In genomic region chr15:55993111-55993803, GRCh38 we compare ENCODE assay signal across 8 cellular contexts. TPM values are rescaled to one million over a fixed set of nuclear protein-coding genes. Genes with fewer than 3 reads are reported as not detected.
DNase-seq lines count a peak whose midpoint lies in the region; ATAC-seq and TF ChIP-seq lines count a peak whose summit lies in the region.

TSS of gene NEDD4 (minus strand) at chr15:55993612. CDS start at chr15:55993555, 57 bp downstream.

- H3K9me3 Mint-ChIP-seq in activated CD4-positive, alpha-beta T cell treated with anti-CD3 and anti-CD28 coated beads, Interleukin-2, amount 10 ng/mL, durations not matched to agents 24 days and 14 days, result no peaks in the 10 kb centered on the region

- H3K9me3 ChIP-seq in AG04450 (ENCODE audit: control insufficient read depth, insufficient read depth, low read length), result no peaks in the 10 kb centered on the region

- peak within 1 kb of the TSS; percentile 76 for H3K27ac Mint-ChIP-seq in activated CD4-positive, alpha-beta T cell treated with anti-CD3 and anti-CD28 coated beads, Interleukin-2, amount 10 ng/mL, durations not matched to agents 24 days and 14 days

- ATAC-seq in GM19023 (IDR thresholded peaks at IDR 0.05; ENCODE audit: unreplicated experiment) (peak; percentile 92), HG03196 (IDR thresholded peaks at IDR 0.05; ENCODE audit: unreplicated experiment) (peak; percentile 95)

- peak within 1 kb of the TSS; percentile 78 for H3K4me3 ChIP-seq in AG04450 (ENCODE audit: low read depth, low read length)
- H3K4me3 ChIP-seq in coronary artery, result peak within 1 kb of the TSS; percentile 84

- no peaks in the 10 kb centered on the region for H3K27me3 ChIP-seq in AG04450 (ENCODE audit: control insufficient read depth, insufficient read depth, low read length)

- TF ChIP-seq CTCF in AG04450 (IDR thresholded peaks at IDR 0.05; ENCODE audit: low read depth, low read length) (peak; percentile 58), coronary artery (IDR thresholded peaks at IDR 0.05) (peak; percentile 32)

- peak within 1 kb of the TSS; percentile 89 for H3K4me3 Mint-ChIP-seq in activated CD4-positive, alpha-beta T cell treated with anti-CD3 and anti-CD28 coated beads, Interleukin-2, amount 10 ng/mL, durations not matched to agents 24 days and 14 days

- POLR2A ChIA-PET in AG04450 (lab: Yijun Ruan, JAX), result interaction anchor here (0.6 to 1.0 kb wide), 2 partner anchors 75 to 242 kb away, joined by 3 read pairs; no protein-coding TSS in a partner anchor

- intact Hi-C loops in activated CD4-positive, alpha-beta T cell treated with anti-CD3 and anti-CD28 coated beads, Interleukin-2, amount 10 ng/mL, durations not matched to agents 24 days and 14 days (cut with micrococcal nuclease), result loop anchor here (1.0 to 2.0 kb wide), 3 partner anchors 50 to 252 kb away; no protein-coding TSS in a partner anchor

- peak; percentile 61 for DNase-seq in AG04450 (ENCODE audit: low read depth, low spot score)
- DNase-seq in NCI-H510A treated with DMSO at 0.1 percent for 48 hours (lab: John Stamatoyannopoulos, UW), result peak; percentile 50
- peak; percentile 93 for DNase-seq in activated CD4-positive, alpha-beta T cell treated with anti-CD3 and anti-CD28 coated beads, Interleukin-2, amount 10 ng/mL, durations not matched to agents 24 days and 14 days
- DNase-seq in coronary artery (ENCODE audit: low spot score), result peak; percentile 90
- peak; percentile 97 for DNase-seq in left kidney (ENCODE audit: low read depth, low spot score)
- DNase-seq in stimulated activated CD4-positive, alpha-beta T cell treated with anti-CD3 and anti-CD28 coated beads, Interleukin-1b, Interleukin-23, amount 100 ng/mL, for 48 hours, result peak; percentile 74

- H3K27me3 Mint-ChIP-seq in activated CD4-positive, alpha-beta T cell treated with anti-CD3 and anti-CD28 coated beads, Interleukin-2, amount 10 ng/mL, durations not matched to agents 24 days and 14 days, result peaks cover 38% of the 10 kb centered on the region

- H3K36me3 Mint-ChIP-seq in activated CD4-positive, alpha-beta T cell treated with anti-CD3 and anti-CD28 coated beads, Interleukin-2, amount 10 ng/mL, durations not matched to agents 24 days and 14 days (ENCODE audit: low read depth), result peaks cover 5% of the 10 kb centered on the region

- H3K4me1 Mint-ChIP-seq in activated CD4-positive, alpha-beta T cell treated with anti-CD3 and anti-CD28 coated beads, Interleukin-2, amount 10 ng/mL, durations not matched to agents 24 days and 14 days, result peaks cover 24% of the 10 kb centered on the region

- H3K27ac ChIP-seq in AG04450 (ENCODE audit: low read depth, low read length), result peak within 1 kb of the TSS; percentile 86
- peak within 1 kb of the TSS; percentile 80 to 98 for H3K27ac ChIP-seq in coronary artery

- CTCF ChIA-PET in AG04450 (lab: Charles Lee), result interaction anchor here (0.7 to 2.7 kb wide), 15 partner anchors 8 to 435 kb away, joined by 3 to 16 read pairs (median 4); no protein-coding TSS in a partner anchor

RNA-seq across cellular contexts. Expression of gene NEDD4, which starts in this region (rescaled TPM):
- 41.7 and 57.8 TPM in 2 replicates for polyA plus RNA-seq in AG04450 (2011; rRNA removed)
- 40.0 and 65.7 TPM in 2 replicates for polyA minus RNA-seq in AG04450 (2011; rRNA and poly(A)+ RNA removed)
- 9.5 and 10.7 TPM in 2 replicates for total RNA-seq in activated CD4-positive, alpha-beta T cell treated with anti-CD3 and anti-CD28 coated beads, Interleukin-2, amount 10 ng/mL, durations not matched to agents 24 days and 14 days

Comparison
In these comparisons a context has a peak if more than half of its experiments do, and no peak if none do; other contexts are left out.
1. Peak in every context shown above with its lines: DNase-seq, ATAC-seq, H3K4me3 ChIP-seq and H3K27ac ChIP-seq.